15 cellular contexts compared by ENCODE assay signal in the genomic region with DNA sequence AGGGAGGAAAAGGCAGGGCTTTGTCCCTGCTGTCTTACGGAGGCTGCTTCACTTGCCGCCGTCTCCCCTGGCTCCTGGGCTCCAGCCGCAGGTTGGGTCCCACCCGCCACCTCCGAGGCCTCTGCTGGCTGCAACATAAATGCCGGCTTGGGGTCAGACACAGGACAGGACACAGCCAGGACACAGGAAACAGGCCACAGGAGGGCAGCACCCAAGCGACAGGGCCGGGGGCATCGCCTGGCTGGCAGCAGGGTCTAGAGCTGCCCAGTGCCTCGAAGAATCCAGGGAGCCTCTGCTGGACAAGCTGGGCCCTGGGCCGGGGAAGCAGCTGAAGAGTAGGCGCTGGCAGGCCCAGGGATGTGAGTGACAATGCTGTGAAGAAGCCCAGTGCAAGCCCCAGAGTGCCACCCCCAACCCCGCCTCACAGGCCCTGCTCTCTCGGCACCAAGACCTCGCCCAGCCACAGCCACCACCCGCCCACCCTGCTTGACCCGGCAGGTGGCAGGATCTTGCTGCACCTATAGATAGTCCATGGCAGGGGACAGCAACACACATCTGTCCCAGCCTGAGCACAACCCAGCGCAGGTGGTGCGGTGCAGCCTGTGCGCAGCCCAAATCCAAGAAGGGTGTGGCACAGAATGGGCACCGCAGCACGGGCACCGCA. TPM values are rescaled to one million over a fixed set of nuclear protein-coding genes. Genes with fewer than 3 reads are reported as not detected.
DNase-seq lines count a peak whose midpoint lies in the region; ATAC-seq and TF ChIP-seq lines count a peak whose summit lies in the region.
"Had no signal": no experiment of that assay in that cellular context is flagged by ENCODE, and none has a peak within 500 bp of the region (broad histone marks: within the 10 kb centered on the region; RNA-seq: fewer than 3 reads in every experiment).

No MANE protein-coding gene starts in this region.

- H3K36me3 ChIP-seq in ovary: no peaks in the 10 kb centered on the region
- no peaks in the 10 kb centered on the region for H3K36me3 ChIP-seq in MG63
- H3K36me3 ChIP-seq: uterus had no signal

- H3K4me1 ChIP-seq in foreskin keratinocyte: no peaks in the 10 kb centered on the region
- H3K4me1 ChIP-seq in ovary (ENCODE audit: insufficient read depth): no peaks in the 10 kb centered on the region
- H3K4me1 ChIP-seq: uterus had no signal

- TF ChIP-seq EP300 in ovary (IDR thresholded peaks at IDR 0.05): no peak

- intact Hi-C loops in ovary (cut with DNase I): no loop called here

- H3K9me3 ChIP-seq in ovary: no peaks in the 10 kb centered on the region
- H3K9me3 ChIP-seq in MG63: no peaks in the 10 kb centered on the region
- H3K9me3 ChIP-seq: uterus had no signal

- peak; percentile 3 for TF ChIP-seq CTCF in foreskin keratinocyte (conservative IDR thresholded peaks at IDR 0.05)
- TF ChIP-seq CTCF in ovary (IDR thresholded peaks at IDR 0.05): no peak

- no peaks in the 10 kb centered on the region for H3K27me3 ChIP-seq in foreskin keratinocyte
- no peaks in the 10 kb centered on the region for H3K27me3 ChIP-seq in ovary
- H3K27me3 ChIP-seq in MG63: no peaks in the 10 kb centered on the region
- H3K27me3 ChIP-seq: uterus had no signal

- H3K27ac ChIP-seq in foreskin keratinocyte: no peak overlapping the region
- H3K27ac ChIP-seq in ovary: no peak overlapping the region
- H3K27ac ChIP-seq: uterus had no signal

- ATAC-seq in foreskin keratinocyte: no peak
- no peak for ATAC-seq in HG02610 (IDR thresholded peaks at IDR 0.05; ENCODE audit: unreplicated experiment)

- WGBS in ovary, 3 donors: 82 to 87% (median 86%) methylated on average over 22 to 24 of the region's 24 CpGs

- no peak for TF ChIP-seq POLR2A in ovary (IDR thresholded peaks at IDR 0.05)

- no peak overlapping the region for H3K4me3 ChIP-seq in ovary
- no peak overlapping the region for H3K4me3 ChIP-seq in MG63
- H3K4me3 ChIP-seq: uterus had no signal

- peak; percentile 1 for DNase-seq in stimulated activated CD4-positive, alpha-beta T cell treated with anti-CD3 and anti-CD28 coated beads, Interleukin-1b, Interleukin-23, amount 100 ng/mL, for 48 hours
- DNase-seq in stimulated activated CD4-positive, alpha-beta T cell treated with anti-CD3 and anti-CD28 coated beads, Interleukin-2, amount 100 ng/mL, for 24 hours: no peak
- DNase-seq in foreskin keratinocyte (no peak), ovary (peak in 4 of 5 donors; percentile 7 to 22 (median 16)), MG63 (no peak), NCI-H2227 treated with DMSO at 0.1 percent for 48 hours (lab: John Stamatoyannopoulos, UW) (no peak), amniotic stem cell (lab: John Stamatoyannopoulos, UW) (no peak)
- DNase-seq: foreskin fibroblast, IMR-90, kidney glomerular epithelial cell, NCI-H1436 treated with DMSO at 0.1 percent for 48 hours, NCI-H510A, SHP77 treated with DMSO at 0.1 percent for 48 hours had no signal

RNA-seq across cellular contexts. Expression of gene BIN1, which starts 55.7 kb away (rescaled TPM):
- total RNA-seq in foreskin keratinocyte (30.6 and 30.8 TPM in 2 replicates), ovary (10 to 100 TPM; 25.2 to 77.3 (median 57.6) TPM)
- polyA plus RNA-seq in foreskin keratinocyte (29.4 and 31.0 TPM in 2 replicates), ovary (10 to 100 TPM; 16.7 to 32.6 TPM)
- total RNA-seq in MG63 (2014; rRNA removed; shearing (Covaris generic); ENCODE audit: low replicate concordance): 33.7 and 50.8 TPM in 2 replicates

Comparison
In these comparisons a context has a peak if more than half of its experiments do, and no peak if none do; other contexts are left out.
1. DNase-seq: peak in stimulated activated CD4-positive, alpha-beta T cell treated with anti-CD3 and anti-CD28 coated beads, Interleukin-1b, Interleukin-23, amount 100 ng/mL, for 48 hours (single experiment) and ovary (4 of 5); none in stimulated activated CD4-positive, alpha-beta T cell treated with anti-CD3 and anti-CD28 coated beads, Interleukin-2, amount 100 ng/mL, for 24 hours (0 of 2), foreskin keratinocyte (0 of 2), MG63 (single experiment), NCI-H2227 treated with DMSO at 0.1 percent for 48 hours (single experiment) and amniotic stem cell (single experiment).